ENCODE assay signal across 8 cellular contexts in the genomic region with DNA sequence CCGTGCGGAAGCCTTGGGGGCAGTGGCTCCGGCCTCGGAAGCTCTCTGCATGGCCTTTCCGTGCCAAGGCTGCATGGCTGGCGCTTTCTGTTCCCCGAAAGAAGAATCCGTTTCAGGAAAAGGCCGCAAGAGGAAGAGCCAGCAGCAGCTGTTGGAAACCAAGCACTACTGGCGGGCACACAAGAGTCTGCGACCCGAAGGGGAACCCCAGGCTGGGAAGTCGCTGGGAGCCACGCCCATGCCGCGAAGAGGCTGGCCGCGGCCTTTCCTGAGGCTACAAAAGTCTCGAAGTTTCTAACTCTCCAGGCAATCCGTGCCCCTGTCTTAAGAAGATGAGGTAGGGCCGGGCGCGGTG.
DNase-seq lines count a peak whose midpoint lies in the region; ATAC-seq and TF ChIP-seq lines count a peak whose summit lies in the region.

Gene CGAS (minus strand): TSS at position 191 of the 355 bp plus-strand sequence. CDS start 116 bp downstream, at position 75.

- H3K4me1 ChIP-seq in stomach smooth muscle (ENCODE audit: control insufficient read depth, insufficient read depth, low read length), result peaks cover 11% of the 10 kb centered on the region

- no peaks in the 10 kb centered on the region for H3K36me3 ChIP-seq in stomach smooth muscle (ENCODE audit: control insufficient read depth in 2 of 2, insufficient read depth in 2 of 2, low read length in 2 of 2)

- peak within 1 kb of the TSS; percentile 38 to 75 (median 53) for H3K4me3 Mint-ChIP-seq in nephron

- H3K4me1 Mint-ChIP-seq in nephron, result no peaks in the 10 kb centered on the region

- peak within 1 kb of the TSS; percentile 77 to 79 for H3K4me3 ChIP-seq in stomach smooth muscle (ENCODE audit: low read length in 2 of 2)

- no peak within 1 kb of the TSS for H3K27ac Mint-ChIP-seq in nephron

- no peaks in the 10 kb centered on the region for H3K9me3 ChIP-seq in stomach smooth muscle (ENCODE audit: control insufficient read depth in 2 of 2, low read length in 2 of 2)

- no peak for TF ChIP-seq CTCF in GM13976 (IDR thresholded peaks at IDR 0.05; ENCODE audit: borderline replicate concordance, control extremely low read depth, extremely low read depth, insufficient read depth, missing control alignments)
- no peak for TF ChIP-seq CTCF in nephron (IDR thresholded peaks at IDR 0.05; ENCODE audit: unreplicated experiment in 3 of 3)

- peaks cover 0 to 8% of the 10 kb centered on the region in 2 donors for H3K27me3 ChIP-seq in stomach smooth muscle (ENCODE audit: control insufficient read depth in 1 of 2, insufficient read depth in 2 of 2, low read length in 2 of 2)

- peak within 1 kb of the TSS; percentile 64 to 69 for H3K9ac ChIP-seq in stomach smooth muscle (ENCODE audit: low read length in 2 of 2)

- peak; percentile 85 for DNase-seq in GM13976 (ENCODE audit: low spot score)
- peak; percentile 88 to 89 for DNase-seq in NOMO-1 (lab: John Stamatoyannopoulos, UW; ENCODE audit: unreplicated experiment in 2 of 2)
- DNase-seq in activated T-cell treated with anti-CD3 and anti-CD28 coated beads, Interleukin-2, amount 50 U/mL, for 48 hours, result peak; percentile 86 to 89
- DNase-seq in fibroblast of gingiva (ENCODE audit: low read depth), result peak; percentile 78
- DNase-seq in NCI-H1048 (lab: John Stamatoyannopoulos, UW), result no peak

- H3K36me3 Mint-ChIP-seq in nephron (ENCODE audit: low read depth), result no peaks in the 10 kb centered on the region

- H3K27ac ChIP-seq in stomach smooth muscle (ENCODE audit: low read length), result peak within 1 kb of the TSS; percentile 24

- peak; percentile 79 for ATAC-seq in HG02759 (IDR thresholded peaks at IDR 0.05; ENCODE audit: unreplicated experiment)

- H3K27me3 Mint-ChIP-seq in nephron (ENCODE audit: low read depth), result peaks cover 14% of the 10 kb centered on the region

- in situ Hi-C loops in GM13976 (cut with MboI; ENCODE audit: low sequenced_read_pairs, unreplicated experiment), result no loop called here

- peaks cover 3% of the 10 kb centered on the region for H3K9me3 Mint-ChIP-seq in nephron
